Comparison of ENCODE assay signal across 8 cellular contexts in genomic region chr20:62406635-62407176, GRCh38. TPM values are rescaled to one million over a fixed set of nuclear protein-coding genes. Genes with fewer than 3 reads are reported as not detected.
DNase-seq lines count a peak whose midpoint lies in the region; ATAC-seq and TF ChIP-seq lines count a peak whose summit lies in the region.

No MANE protein-coding gene starts in this region.

- peak; percentile 2 for ATAC-seq in HG02885 (IDR thresholded peaks at IDR 0.05; ENCODE audit: poor library complexity, unreplicated experiment)

- peaks cover 35% of the 10 kb centered on the region for H3K4me1 ChIP-seq in DOHH2 (ENCODE audit: control insufficient read depth, low read length)
- peaks cover 3% of the 10 kb centered on the region for H3K4me1 ChIP-seq in mesendoderm (ENCODE audit: control insufficient read depth, low read depth, low read length)

- no peaks in the 10 kb centered on the region for H3K27me3 ChIP-seq in DOHH2 (ENCODE audit: control insufficient read depth, low read length)
- no peaks in the 10 kb centered on the region for H3K27me3 ChIP-seq in mesendoderm (ENCODE audit: insufficient read depth, low read length, poor library complexity)

- H3K56ac ChIP-seq in mesendoderm (ENCODE audit: low read length), result peak overlapping the region; percentile 83

- no peak overlapping the region for H2BK120ac ChIP-seq in mesendoderm (ENCODE audit: low read depth, low read length)

- H3K4me2 ChIP-seq in DOHH2 (ENCODE audit: low read length) (peak overlapping the region; percentile 81), mesendoderm (ENCODE audit: low read length) (peak overlapping the region; percentile 45)

- H4K5ac ChIP-seq in mesendoderm (ENCODE audit: low read length), result no peak overlapping the region

- no peak for DNase-seq in astrocyte of the spinal cord (ENCODE audit: low read depth, low spot score)
- no peak for DNase-seq in mesendoderm
- DNase-seq in GM19238 (ENCODE audit: insufficient read length, low spot score), result no peak
- DNase-seq in NCI-H2107 treated with DMSO at 0.1 percent for 48 hours (lab: John Stamatoyannopoulos, UW; ENCODE audit: unreplicated experiment), result no peak
- no peak for DNase-seq in activated CD8-positive, alpha-beta memory T cell treated with anti-CD3 and anti-CD28 coated beads for 24 hours
- no peak for DNase-seq in SIG-M5 treated with dmso at 0.1 percent for 504 hours (lab: John Stamatoyannopoulos, UW; ENCODE audit: unreplicated experiment)

- no CpG with 5 or more reads among the region's 42 CpGs for WGBS in mesendoderm (ENCODE audit: extremely low coverage, insufficient coverage, low lambda C conversion rate)

- peaks cover 2% of the 10 kb centered on the region for H3K79me1 ChIP-seq in mesendoderm (ENCODE audit: low read length)

- H3K18ac ChIP-seq in mesendoderm (ENCODE audit: low read length), result peak overlapping the region; percentile 21

- no peaks in the 10 kb centered on the region for H3F3A ChIP-seq in DOHH2 (ENCODE audit: control insufficient read depth, insufficient read depth)

- H3K4me3 ChIP-seq in DOHH2 (ENCODE audit: low read length), result peak overlapping the region; percentile 76
- peak overlapping the region; percentile 53 for H3K4me3 ChIP-seq in astrocyte of the spinal cord (ENCODE audit: low read depth, low read length)
- H3K4me3 ChIP-seq in mesendoderm (ENCODE audit: low read length), result peak overlapping the region; percentile 28

- H3K4ac ChIP-seq in mesendoderm (ENCODE audit: low read depth, low read length), result no peak overlapping the region

- peak overlapping the region; percentile 74 for H3K9ac ChIP-seq in mesendoderm (ENCODE audit: low read length)

- H3K79me2 ChIP-seq in DOHH2 (ENCODE audit: control insufficient read depth, low read length) (peaks cover 45% of the 10 kb centered on the region), mesendoderm (ENCODE audit: control insufficient read depth, insufficient read depth, low read length) (no peaks in the 10 kb centered on the region)

- H2BK5ac ChIP-seq in mesendoderm (ENCODE audit: low read length), result no peak overlapping the region

- no peaks in the 10 kb centered on the region for H3K9me3 ChIP-seq in DOHH2 (ENCODE audit: control insufficient read depth, insufficient read depth, low read length)

- H3K9me2 ChIP-seq in DOHH2 (replicated peaks; ENCODE audit: control insufficient read depth, low read length), result no peaks in the 10 kb centered on the region

- H3K27ac ChIP-seq in DOHH2 (ENCODE audit: low read depth, low read length) (no peak overlapping the region), mesendoderm (ENCODE audit: low read depth, low read length) (no peak overlapping the region)

- peak overlapping the region; percentile 6 for H3K23ac ChIP-seq in mesendoderm (ENCODE audit: low read length)

- H3K36me3 ChIP-seq in DOHH2 (ENCODE audit: control insufficient read depth, low read length), result peaks cover 14% of the 10 kb centered on the region
- no peaks in the 10 kb centered on the region for H3K36me3 ChIP-seq in mesendoderm (ENCODE audit: control insufficient read depth, insufficient read depth, low read length)

- H2BK15ac ChIP-seq in mesendoderm (replicated peaks; ENCODE audit: low read depth), result no peak overlapping the region

- no peak for TF ChIP-seq CTCF in DOHH2 (IDR thresholded peaks at IDR 0.05; ENCODE audit: low read depth, low read length, poor library complexity, severe bottlenecking)
- TF ChIP-seq CTCF in astrocyte of the spinal cord (IDR thresholded peaks at IDR 0.05; ENCODE audit: low read depth, low read length), result no peak

- H4K8ac ChIP-seq in mesendoderm (ENCODE audit: low read depth, low read length), result no peak overlapping the region

- no peak overlapping the region for H2AK5ac ChIP-seq in mesendoderm (ENCODE audit: low read length)

- in situ Hi-C loops in astrocyte of the spinal cord (cut with HindIII; ENCODE audit: low sequenced_read_pairs), result no loop called here

- H4K20me1 ChIP-seq in DOHH2 (ENCODE audit: control insufficient read depth, insufficient read depth, low read depth, low read length), result no peaks in the 10 kb centered on the region

RNA-seq across cellular contexts. Expression of gene CABLES2, which starts 0.4 kb away (rescaled TPM):
- polyA plus RNA-seq in mesendoderm (2013, experiment 1 of 2), result 4.4 TPM
- polyA plus RNA-seq in mesendoderm (2013, experiment 2 of 2), result 4.3 TPM

RNA-seq across cellular contexts. Expression of gene RPS21, which starts 19.8 kb away (rescaled TPM):
- polyA plus RNA-seq in mesendoderm (2013, experiment 1 of 2), result 3,271 TPM
- 3,207 TPM for polyA plus RNA-seq in mesendoderm (2013, experiment 2 of 2)

RNA-seq across cellular contexts. Expression of gene RBBP8NL, which starts 20.6 kb away (rescaled TPM):
- 0.31 TPM for polyA plus RNA-seq in mesendoderm (2013, experiment 1 of 2)
- polyA plus RNA-seq in mesendoderm (2013, experiment 2 of 2), result 0.36 TPM

RNA-seq across cellular contexts. Expression of gene LAMA5, which starts 39.6 kb away (rescaled TPM):
- 39.1 TPM for polyA plus RNA-seq in mesendoderm (2013, experiment 1 of 2)
- 37.2 TPM for polyA plus RNA-seq in mesendoderm (2013, experiment 2 of 2)
